In the genomic region with DNA sequence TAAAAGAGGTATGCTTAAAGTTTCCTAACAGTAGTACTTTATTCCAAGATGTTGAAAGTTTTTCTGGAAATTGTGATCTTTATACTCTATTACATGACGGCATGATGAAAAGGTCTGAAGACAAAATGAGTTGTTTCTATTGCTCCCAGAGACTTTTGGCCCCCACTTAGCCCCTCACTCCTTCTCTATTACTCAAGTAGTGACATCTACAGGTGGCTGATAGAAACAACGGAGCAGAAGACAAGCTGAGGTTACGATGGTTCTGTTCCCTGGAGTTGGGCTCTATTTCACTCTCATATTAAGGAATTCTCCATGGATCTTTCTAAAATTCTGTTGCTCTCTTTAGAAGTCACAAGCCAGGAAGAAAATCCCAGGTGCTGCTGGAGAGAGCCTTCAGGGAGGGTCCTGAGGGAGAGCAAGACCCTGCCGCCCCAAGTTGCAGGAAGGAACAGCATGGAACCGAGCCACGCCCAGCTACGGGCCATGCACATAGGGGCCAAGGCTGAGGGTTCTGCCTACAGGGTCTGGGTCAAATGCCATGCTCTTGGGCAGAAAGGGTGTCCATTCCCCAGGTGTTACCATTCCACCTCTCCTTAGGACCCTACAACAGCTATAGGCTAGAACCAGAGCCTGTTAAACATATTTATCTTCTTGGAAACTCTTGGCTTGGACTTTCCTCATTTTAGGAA, we compare ENCODE assay signal across 16 cellular contexts. TPM values are rescaled to one million over a fixed set of nuclear protein-coding genes. Genes with fewer than 3 reads are reported as not detected.
A peak's percentile ranks its signal among the peaks of the same experiment; 100 is the strongest.
DNase-seq lines count a peak whose midpoint lies in the region; ATAC-seq and TF ChIP-seq lines count a peak whose summit lies in the region.
"Had no signal": no experiment of that assay in that cellular context is flagged by ENCODE, and none has a peak within 500 bp of the region (broad histone marks: within the 10 kb centered on the region; RNA-seq: fewer than 3 reads in every experiment).

No MANE protein-coding gene starts in this region.

- no peak overlapping the region for H3K27ac Mint-ChIP-seq in H9
- no peak overlapping the region for H3K27ac Mint-ChIP-seq in WTC11
- H3K27ac Mint-ChIP-seq: memory B cell; stimulated activated effector memory CD8-positive, alpha-beta T cell treated with anti-CD3 and anti-CD28 coated beads, Interleukin-12 subunit alpha, Interleukin-12 subunit beta, amount 100 ng/mL, for 72 hours had no signal

- peak overlapping the region; percentile 56 for H2AFZ ChIP-seq in H9 (ENCODE audit: low read length)

- H3K4me3 ChIP-seq in AG04449 (ENCODE audit: low read depth, low read length) (no peak overlapping the region), kidney epithelial cell (ENCODE audit: low read depth, low read length) (no peak overlapping the region), right cardiac atrium (ENCODE audit: low read length) (no peak overlapping the region)
- H3K4me3 ChIP-seq: uterus had no signal

- no peaks in the 10 kb centered on the region for H4K20me1 ChIP-seq in H9 (ENCODE audit: control insufficient read depth, insufficient read depth, insufficient read length)

- no peaks in the 10 kb centered on the region for H3K79me2 ChIP-seq in H9 (ENCODE audit: insufficient read depth, low read length)

- no peak overlapping the region for H3K23ac ChIP-seq in H9 (ENCODE audit: insufficient read length, low read depth, low read length)

- no peak overlapping the region for H3T11ph ChIP-seq in H9 (ENCODE audit: low read length)

- H3K9me3 ChIP-seq in H9 (ENCODE audit: control insufficient read depth, low read depth, low read length) (no peaks in the 10 kb centered on the region), right cardiac atrium (ENCODE audit: control insufficient read depth, low read length) (no peaks in the 10 kb centered on the region)
- H3K9me3 ChIP-seq: uterus had no signal

- no peak overlapping the region for H3K4me3 Mint-ChIP-seq in H9
- H3K4me3 Mint-ChIP-seq in WTC11 = no peak overlapping the region
- H3K4me3 Mint-ChIP-seq: memory B cell; stimulated activated effector memory CD8-positive, alpha-beta T cell treated with anti-CD3 and anti-CD28 coated beads, Interleukin-12 subunit alpha, Interleukin-12 subunit beta, amount 100 ng/mL, for 72 hours had no signal

- no peak overlapping the region for H2BK120ac ChIP-seq in H9 (ENCODE audit: low read depth, low read length, poor library complexity, severe bottlenecking)

- no peak overlapping the region for H2BK12ac ChIP-seq in H9 (ENCODE audit: insufficient read length, low read depth, low read length)

- H3K4ac ChIP-seq in H9 (ENCODE audit: low read depth, low read length) = no peak overlapping the region

- H3K4me1 ChIP-seq in H9 (ENCODE audit: insufficient read depth, low read length) = no peaks in the 10 kb centered on the region
- H3K4me1 ChIP-seq in right cardiac atrium (ENCODE audit: control insufficient read depth, insufficient read depth, low read length) = no peaks in the 10 kb centered on the region
- H3K4me1 ChIP-seq: uterus had no signal

- no peak overlapping the region for H3K18ac ChIP-seq in H9 (ENCODE audit: insufficient read length, low read depth, low read length)

- DNase-seq in AG04449 (ENCODE audit: low read depth, low spot score) (no peak), H9 (no peak), WTC11 (ENCODE audit: low spot score) (no peak), kidney epithelial cell (ENCODE audit: low read depth) (no peak), GM10248 (ENCODE audit: extremely low spot score) (no peak), right cardiac atrium (no peak), UCSD-AML1 (lab: John Stamatoyannopoulos, UW; ENCODE audit: unreplicated experiment) (no peak)
- DNase-seq: hippocampal formation; NCI-H187; NK-92 treated with Interleukin-12 subunit alpha and Interleukin-12 subunit beta, amount 100 ng/mL, for 24 hours; uterus had no signal

- H3K36me3 ChIP-seq in kidney epithelial cell (ENCODE audit: control insufficient read depth, insufficient read depth, low read length) = no peaks in the 10 kb centered on the region
- H3K36me3 ChIP-seq: uterus had no signal

- H3K27ac ChIP-seq in H9 (ENCODE audit: insufficient read length, low read depth, low read length) (no peak overlapping the region), right cardiac atrium (ENCODE audit: low read length) (no peak overlapping the region)
- H3K27ac ChIP-seq: uterus had no signal

- no peak overlapping the region for H2BK20ac ChIP-seq in H9 (ENCODE audit: low read depth, low read length, poor library complexity, severe bottlenecking)

- H3K27me3 ChIP-seq in H9 (ENCODE audit: insufficient read depth, low read length) = no peaks in the 10 kb centered on the region
- no peaks in the 10 kb centered on the region for H3K27me3 ChIP-seq in kidney epithelial cell (ENCODE audit: control insufficient read depth, insufficient read depth, low read length)
- no peaks in the 10 kb centered on the region for H3K27me3 ChIP-seq in right cardiac atrium (ENCODE audit: control insufficient read depth, insufficient read depth)
- H3K27me3 ChIP-seq: uterus had no signal

- H2BK5ac ChIP-seq in H9 (ENCODE audit: insufficient read length, low read length) = no peak overlapping the region

- H3K27me3 Mint-ChIP-seq in H9 (ENCODE audit: low read depth) (peaks cover 10% of the 10 kb centered on the region), WTC11 (ENCODE audit: low read depth) (peaks cover 3% of the 10 kb centered on the region)
- H3K27me3 Mint-ChIP-seq: memory B cell had no signal

- H3K56ac ChIP-seq in H9 (ENCODE audit: insufficient read length, low read depth, low read length) = no peak overlapping the region

- ATAC-seq in WTC11 (peak; percentile 94), GM19328 (IDR thresholded peaks at IDR 0.05; ENCODE audit: unreplicated experiment) (no peak), right cardiac atrium (no peak)
- ATAC-seq: stimulated activated effector memory CD8-positive, alpha-beta T cell treated with anti-CD3 and anti-CD28 coated beads, Interleukin-12 subunit alpha, Interleukin-12 subunit beta, amount 100 ng/mL, for 72 hours had no signal

- H3K4me1 Mint-ChIP-seq in H9 (no peaks in the 10 kb centered on the region; a peak in 1 of 4 replicates), WTC11 (no peaks in the 10 kb centered on the region)
- H3K4me1 Mint-ChIP-seq: memory B cell; stimulated activated effector memory CD8-positive, alpha-beta T cell treated with anti-CD3 and anti-CD28 coated beads, Interleukin-12 subunit alpha, Interleukin-12 subunit beta, amount 100 ng/mL, for 72 hours had no signal

- H3K4me2 ChIP-seq in H9 (ENCODE audit: insufficient read depth, insufficient read length, low read length) = no peak overlapping the region

- no peaks in the 10 kb centered on the region for H3K23me2 ChIP-seq in H9 (ENCODE audit: insufficient read length, low read depth, low read length, poor library complexity, severe bottlenecking)

- CTCF ChIA-PET in AG04449 (lab: Yijun Ruan, JAX) = interaction anchor here (0.6 to 1.9 kb wide), 6 partner anchors 11 to 677 kb away, joined by 3 to 7 read pairs (median 4); no protein-coding TSS in a partner anchor
- CTCF ChIA-PET in WTC11 (lab: Charles Lee) = interaction anchor here (0.5 to 1.3 kb wide), 16 partner anchors 8 to 543 kb away, joined by 3 to 11 read pairs (median 3); no protein-coding TSS in a partner anchor
- CTCF ChIA-PET in GM10248 (lab: Yijun Ruan, JAX) = interaction anchor here (0.7 to 1.7 kb wide), 5 partner anchors 8 to 28 kb away, joined by 3 to 6 read pairs (median 3); no protein-coding TSS in a partner anchor

- H2BK15ac ChIP-seq in H9 (ENCODE audit: low read depth, low read length) = no peak overlapping the region

- H3K36me3 Mint-ChIP-seq in H9 (ENCODE audit: insufficient read depth in 1 of 3, low read depth in 3 of 3) = no peaks in the 10 kb centered on the region
- H3K36me3 Mint-ChIP-seq in WTC11 = no peaks in the 10 kb centered on the region
- H3K36me3 Mint-ChIP-seq: memory B cell; stimulated activated effector memory CD8-positive, alpha-beta T cell treated with anti-CD3 and anti-CD28 coated beads, Interleukin-12 subunit alpha, Interleukin-12 subunit beta, amount 100 ng/mL, for 72 hours had no signal

- H4K91ac ChIP-seq in H9 (ENCODE audit: insufficient read length, low read depth, low read length) = no peak overlapping the region

- intact Hi-C loops in right cardiac atrium (cut with DNase I) = no loop called here

- H4K8ac ChIP-seq in H9 (replicated peaks; ENCODE audit: insufficient read length, low read depth, low read length) = no peak overlapping the region

- H4K5ac ChIP-seq in H9 (ENCODE audit: insufficient read length, low read depth, low read length) = no peak overlapping the region

- WGBS in H9 (ENCODE audit: extremely low coverage, insufficient read length, low lambda C conversion rate) = no CpG with 5 or more reads among the region's 7 CpGs
- WGBS in right cardiac atrium = 58% methylated on average over 7 of the region's 7 CpGs

- peak; percentile 2 for TF ChIP-seq CTCF in AG04449 (IDR thresholded peaks at IDR 0.05; ENCODE audit: insufficient read depth, low read length, missing control alignments)
- peak; percentile 65 for TF ChIP-seq CTCF in H9 (conservative IDR thresholded peaks at IDR 0.05)
- no peak for TF ChIP-seq CTCF in WTC11 (IDR thresholded peaks at IDR 0.05)
- peak; percentile 19 for TF ChIP-seq CTCF in kidney epithelial cell (IDR thresholded peaks at IDR 0.05; ENCODE audit: insufficient read depth, low read length, poor library complexity, severe bottlenecking)
- no peak for TF ChIP-seq CTCF in GM10248 (IDR thresholded peaks at IDR 0.05; ENCODE audit: control extremely low read depth, extremely low read depth, low read depth, missing control alignments)

- H3K14ac ChIP-seq in H9 (ENCODE audit: insufficient read depth, low read length) = no peak overlapping the region; the same call in 1 of the 2 replicates

- no peaks in the 10 kb centered on the region for H3K79me1 ChIP-seq in H9 (ENCODE audit: insufficient read depth, low read depth, low read length, poor library complexity, severe bottlenecking)

- H3K9ac ChIP-seq in H9 (ENCODE audit: extremely low read depth, insufficient read length, low read length) = no peak overlapping the region

- H3K9me3 Mint-ChIP-seq in H9 (no peaks in the 10 kb centered on the region), WTC11 (no peaks in the 10 kb centered on the region)
- H3K9me3 Mint-ChIP-seq: memory B cell; stimulated activated effector memory CD8-positive, alpha-beta T cell treated with anti-CD3 and anti-CD28 coated beads, Interleukin-12 subunit alpha, Interleukin-12 subunit beta, amount 100 ng/mL, for 72 hours had no signal

- no peak overlapping the region for H2AK5ac ChIP-seq in H9 (ENCODE audit: insufficient read length, low read length)

- POLR2A ChIA-PET in AG04449 (lab: Yijun Ruan, JAX) (no interaction called here), WTC11 (lab: Charles Lee) (interaction anchor here (1.0 kb wide), 1 partner anchor 124 kb away, joined by 3 read pairs; no protein-coding TSS in a partner anchor), GM10248 (lab: Yijun Ruan, JAX) (interaction anchor here (0.6 to 0.8 kb wide), 2 partner anchors 8 to 16 kb away, joined by 3 read pairs; no protein-coding TSS in a partner anchor)

RNA-seq across cellular contexts. Expression of a gene that starts 22.7 kb away (rescaled TPM):
- total RNA-seq in H9 (2021) (1,871 and 1,888 TPM in 2 replicates), WTC11 (2021) (1,191 to 1,343 TPM (median 1,328 TPM) in 3 replicates), kidney epithelial cell (5,053 and 6,223 TPM in 2 replicates), right cardiac atrium (1,000 to 10,000 TPM in 1 of 4 donors, 100 to 1,000 TPM in 3; 708 to 1,060 (median 846) TPM)
- 1,288 TPM for polyA plus RNA-seq in right cardiac atrium

RNA-seq across cellular contexts. Expression of a gene that starts 22.8 kb away (rescaled TPM):
- total RNA-seq in H9 (2021) = 18.5 and 19.9 TPM in 2 replicates
- total RNA-seq in WTC11 (2021) = 23.1 to 23.5 TPM (median 23.1 TPM) in 3 replicates
- total RNA-seq in kidney epithelial cell = 15.4 and 18.1 TPM in 2 replicates
- 10 to 100 TPM; 10.4 to 22.2 (median 18.3) TPM for total RNA-seq in right cardiac atrium
- polyA plus RNA-seq in right cardiac atrium = 23.6 TPM

RNA-seq across cellular contexts. Expression of a gene that starts 29.3 kb away (rescaled TPM):
- total RNA-seq in H9 (2021) (0.07 TPM in 2 replicates), WTC11 (2021) (0.09 to 0.14 TPM in 2 of 3 replicates, not detected in the other), kidney epithelial cell (0.07 and 0.21 TPM in 2 replicates), right cardiac atrium (under 1 TPM; 0.03 to 0.28 (median 0.06) TPM)
- 0.32 TPM for polyA plus RNA-seq in right cardiac atrium
- total RNA-seq: astrocyte, posterior vena cava had no signal

Comparison
In these comparisons a context has a peak if more than half of its experiments do, and no peak if none do; other contexts are left out.
1. CTCF ChIP-seq: peak in AG04449 (single experiment), H9 (single experiment) and kidney epithelial cell (single experiment); none in WTC11 (single experiment) and GM10248 (single experiment).